Comparison of ENCODE assay signal across 8 cellular contexts in genomic region chr19:57389194-57389729, GRCh38. TPM values are rescaled to one million over a fixed set of nuclear protein-coding genes. Genes with fewer than 3 reads are reported as not detected.
DNase-seq lines count a peak whose midpoint lies in the region; ATAC-seq and TF ChIP-seq lines count a peak whose summit lies in the region.

No MANE protein-coding gene starts in this region.

- H3K27me3 ChIP-seq in A673 (replicated peaks; ENCODE audit: insufficient read depth, low read depth, low read length, poor library complexity) (no peaks in the 10 kb centered on the region), brain microvascular endothelial cell (replicated peaks) (no peaks in the 10 kb centered on the region)

- TF ChIP-seq CTCF in A673 (conservative IDR thresholded peaks at IDR 0.05; ENCODE audit: low read depth, low read length): no peak
- no peak for TF ChIP-seq CTCF in brain microvascular endothelial cell (IDR thresholded peaks at IDR 0.05; ENCODE audit: low read depth, low read length, missing control alignments)
- no peak for TF ChIP-seq CTCF in mucosa of descending colon (IDR thresholded peaks at IDR 0.05)

- no TSS peak for BruUV-seq in A673 (replicated peaks; lab: Mats Ljungman, UMichigan)

- peak overlapping the region; percentile 74 for H3K4me3 ChIP-seq in A673 (ENCODE audit: low read depth, low read length, poor library complexity, severe bottlenecking)
- H3K4me3 ChIP-seq in brain microvascular endothelial cell (ENCODE audit: low read depth, low read length): peak overlapping the region; percentile 91
- H3K4me3 ChIP-seq in mucosa of descending colon: peak overlapping the region; percentile 70

- intact Hi-C loops in A673 (cut with micrococcal nuclease; ENCODE audit: unreplicated experiment): loop anchor here (2.0 kb wide), 1 partner anchor 26 kb away; the partner anchor contains the start of genes TRAPPC2B and ZNF547
- intact Hi-C loops in mucosa of descending colon (cut with DNase I, micrococcal nuclease): no loop called here

- H3K27ac ChIP-seq in A673 (ENCODE audit: low read depth, low read length, poor library complexity, severe bottlenecking) (peak overlapping the region; percentile 91), brain microvascular endothelial cell (peak overlapping the region; percentile 67)

- POLR2A ChIA-PET in A673 (lab: Charles Lee; ENCODE audit: low non-redundant PET): no interaction called here

- CTCF ChIA-PET in A673 (lab: Charles Lee): interaction anchor here (0.6 to 1.4 kb wide), 3 partner anchors 22 to 288 kb away, joined by 3 to 4 read pairs (median 3); partner anchors contain the start of genes TRAPPC2B and ZNF547

- ATAC-seq in HG03460 (IDR thresholded peaks at IDR 0.05; ENCODE audit: unreplicated experiment): peak; percentile 3
- no peak for ATAC-seq in mucosa of descending colon

- no peaks in the 10 kb centered on the region for H3K4me1 ChIP-seq in A673 (ENCODE audit: insufficient read depth, low read length, poor library complexity, severe bottlenecking)
- no peaks in the 10 kb centered on the region for H3K4me1 ChIP-seq in mucosa of descending colon (ENCODE audit: low read depth)

- H3K36me3 ChIP-seq in A673 (ENCODE audit: insufficient read depth, low read length, poor library complexity, severe bottlenecking) (peaks cover 5% of the 10 kb centered on the region), brain microvascular endothelial cell (replicated peaks) (peaks cover 5% of the 10 kb centered on the region), mucosa of descending colon (ENCODE audit: low read depth) (no peaks in the 10 kb centered on the region)

- in situ Hi-C loops in brain microvascular endothelial cell (cut with HindIII; ENCODE audit: low pct_ligation_motif_present, low sequenced_read_pairs): no loop called here

- DNase-seq in A673 (ENCODE audit: low spot score) (no peak), brain microvascular endothelial cell (no peak), mucosa of descending colon (no peak), OCI-M2 (lab: John Stamatoyannopoulos, UW; ENCODE audit: unreplicated experiment) (no peak), occipital lobe (lab: John Stamatoyannopoulos, UW) (no peak), NCI-H1694 (lab: John Stamatoyannopoulos, UW) (no peak), dermis blood vessel endothelial cell (no peak)

- H3K9me3 ChIP-seq in A673 (ENCODE audit: low read depth, low read length, poor library complexity, severe bottlenecking): no peaks in the 10 kb centered on the region
- peaks cover 12% of the 10 kb centered on the region for H3K9me3 ChIP-seq in mucosa of descending colon

RNA-seq across cellular contexts. Expression of gene ZNF548, which starts 0.4 kb away (rescaled TPM):
- 16.9 TPM in 2 replicates for total RNA-seq in A673 (2021)
- total RNA-seq in mucosa of descending colon: 10 to 100 TPM in 2 of 3 donors, 1 to 10 TPM in 1; 8.3 to 23.2 (median 10.3) TPM
- total RNA-seq in occipital lobe: 49.1 TPM
- 13.3 and 16.0 TPM in 2 replicates for total RNA-seq in dermis blood vessel endothelial cell

RNA-seq across cellular contexts. Expression of gene ZNF17, which starts 21.7 kb away (rescaled TPM):
- 13.1 and 19.2 TPM in 2 replicates for total RNA-seq in A673 (2021)
- 10 to 100 TPM in 2 of 3 donors, 1 to 10 TPM in 1; 8.3 to 13.4 (median 11.0) TPM for total RNA-seq in mucosa of descending colon
- total RNA-seq in occipital lobe: 31.7 TPM
- total RNA-seq in dermis blood vessel endothelial cell: 10.9 and 11.4 TPM in 2 replicates

RNA-seq across cellular contexts. Expression of gene TRAPPC2B, which starts 25.9 kb away (rescaled TPM):
- total RNA-seq in A673 (2021) (16.8 and 18.7 TPM in 2 replicates), mucosa of descending colon (1 to 10 TPM; 3.4 to 8.3 (median 3.5) TPM), occipital lobe (26.2 TPM), dermis blood vessel endothelial cell (8.8 and 11.6 TPM in 2 replicates)

RNA-seq across cellular contexts. Expression of gene ZNF547, which starts 25.9 kb away (rescaled TPM):
- total RNA-seq in A673 (2021) (5.0 and 6.1 TPM in 2 replicates), mucosa of descending colon (1 to 10 TPM in 2 of 3 donors, under 1 TPM in 1; 0.64 to 4.2 (median 1.6) TPM), occipital lobe (11.2 TPM), dermis blood vessel endothelial cell (1.9 and 3.6 TPM in 2 replicates)

RNA-seq across cellular contexts. Expression of gene ZNF304, which starts 38.2 kb away (rescaled TPM):
- total RNA-seq in A673 (2021): 10.2 and 11.0 TPM in 2 replicates
- total RNA-seq in mucosa of descending colon: 10 to 100 TPM in 1 of 3 donors, 1 to 10 TPM in 2; 2.8 to 12.2 (median 4.2) TPM
- total RNA-seq in occipital lobe: 22.1 TPM
- 10.5 and 11.1 TPM in 2 replicates for total RNA-seq in dermis blood vessel endothelial cell
